ENCODE assay signal across 1 cellular context in the genomic region with DNA sequence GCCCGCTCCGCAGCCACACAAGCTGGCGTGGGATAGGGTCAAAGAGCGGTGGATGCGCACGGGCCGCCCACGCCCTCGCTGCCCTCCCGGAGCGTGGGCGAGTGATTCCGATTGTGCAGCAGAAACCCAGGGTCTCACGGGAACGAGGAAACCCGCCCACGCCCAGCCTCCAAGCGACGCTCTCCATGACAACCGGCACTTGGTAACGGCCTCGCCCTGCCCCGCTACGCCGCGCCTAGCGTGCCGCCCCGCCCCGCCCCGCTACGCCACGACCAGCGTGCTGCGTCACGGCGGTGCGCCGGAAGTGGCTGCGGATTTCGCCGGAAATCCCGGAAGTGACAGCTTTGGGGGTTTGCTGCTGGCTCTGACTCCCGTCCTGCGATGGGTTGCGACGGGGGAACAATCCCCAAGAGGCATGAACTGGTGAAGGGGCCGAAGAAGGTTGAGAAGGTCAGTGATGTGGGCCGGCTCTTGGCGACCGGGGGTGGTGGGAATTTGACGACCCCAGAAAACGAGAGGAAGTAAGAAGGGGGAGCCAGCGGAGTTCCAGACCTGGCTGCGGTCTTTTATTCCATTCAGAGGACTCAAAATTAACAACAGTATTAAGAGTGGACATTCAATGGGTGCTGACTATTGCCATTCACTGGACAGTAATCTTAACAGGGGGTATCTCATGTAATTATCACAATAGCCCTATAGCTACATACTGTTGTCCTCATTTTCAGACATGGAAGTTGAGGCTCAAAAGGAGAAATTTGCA.
A peak's percentile ranks its signal among the peaks of the same experiment; 100 is the strongest.
TF ChIP-seq lines count a peak whose summit lies in the region.

TSS of gene RTF2 (plus strand) at position 311 of the 760 bp plus-strand sequence. CDS start at position 382, 71 bp downstream.

TF ChIP-seq in HepG2, 621 proteins besides CTCF, POLR2A, EP300 and RAD21 (continued from another document and continues in another):
- TF ChIP-seq PRDM4 (CRISPR knock-in tag; IDR thresholded peaks at IDR 0.05; ENCODE audit: borderline replicate concordance) = no peak
- TF ChIP-seq, protein P1, sequence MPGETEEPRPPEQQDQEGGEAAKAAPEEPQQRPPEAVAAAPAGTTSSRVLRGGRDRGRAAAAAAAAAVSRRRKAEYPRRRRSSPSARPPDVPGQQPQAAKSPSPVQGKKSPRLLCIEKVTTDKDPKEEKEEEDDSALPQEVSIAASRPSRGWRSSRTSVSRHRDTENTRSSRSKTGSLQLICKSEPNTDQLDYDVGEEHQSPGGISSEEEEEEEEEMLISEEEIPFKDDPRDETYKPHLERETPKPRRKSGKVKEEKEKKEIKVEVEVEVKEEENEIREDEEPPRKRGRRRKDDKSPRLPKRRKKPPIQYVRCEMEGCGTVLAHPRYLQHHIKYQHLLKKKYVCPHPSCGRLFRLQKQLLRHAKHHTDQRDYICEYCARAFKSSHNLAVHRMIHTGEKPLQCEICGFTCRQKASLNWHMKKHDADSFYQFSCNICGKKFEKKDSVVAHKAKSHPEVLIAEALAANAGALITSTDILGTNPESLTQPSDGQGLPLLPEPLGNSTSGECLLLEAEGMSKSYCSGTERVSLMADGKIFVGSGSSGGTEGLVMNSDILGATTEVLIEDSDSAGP (CRISPR knock-in tag; IDR thresholded peaks at IDR 0.05; ENCODE audit: borderline replicate concordance) = peak; percentile 97
- TF ChIP-seq SRSF4 (IDR thresholded peaks at IDR 0.05; ENCODE audit: low read depth, low read length, poor library complexity, severe bottlenecking) = no peak
- TF ChIP-seq, protein P2, sequence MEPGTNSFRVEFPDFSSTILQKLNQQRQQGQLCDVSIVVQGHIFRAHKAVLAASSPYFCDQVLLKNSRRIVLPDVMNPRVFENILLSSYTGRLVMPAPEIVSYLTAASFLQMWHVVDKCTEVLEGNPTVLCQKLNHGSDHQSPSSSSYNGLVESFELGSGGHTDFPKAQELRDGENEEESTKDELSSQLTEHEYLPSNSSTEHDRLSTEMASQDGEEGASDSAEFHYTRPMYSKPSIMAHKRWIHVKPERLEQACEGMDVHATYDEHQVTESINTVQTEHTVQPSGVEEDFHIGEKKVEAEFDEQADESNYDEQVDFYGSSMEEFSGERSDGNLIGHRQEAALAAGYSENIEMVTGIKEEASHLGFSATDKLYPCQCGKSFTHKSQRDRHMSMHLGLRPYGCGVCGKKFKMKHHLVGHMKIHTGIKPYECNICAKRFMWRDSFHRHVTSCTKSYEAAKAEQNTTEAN (CRISPR knock-in tag; conservative IDR thresholded peaks at IDR 0.05) = peak; percentile 63; the same call in 1 of the 2 replicates
- TF ChIP-seq RBM22 (optimal IDR thresholded peaks at IDR 0.05; ENCODE audit: low read length) = peak; percentile 100
- no peak for TF ChIP-seq SUZ12 (IDR thresholded peaks at IDR 0.05; ENCODE audit: low read depth, low read length)
- TF ChIP-seq POGZ (CRISPR knock-in tag; IDR thresholded peaks at IDR 0.05) = peak; percentile 99
- no peak for TF ChIP-seq TOPORS (CRISPR knock-in tag; IDR thresholded peaks at IDR 0.05)
- TF ChIP-seq HIC2 (CRISPR knock-in tag; IDR thresholded peaks at IDR 0.05; ENCODE audit: low read depth) = peak; percentile 38; the same call in 1 of the 2 replicates
- TF ChIP-seq ZNF556 (CRISPR knock-in tag; IDR thresholded peaks at IDR 0.05; ENCODE audit: borderline replicate concordance) = peak; percentile 96
- TF ChIP-seq ZNF747 (CRISPR knock-in tag; IDR thresholded peaks at IDR 0.05; ENCODE audit: borderline replicate concordance) = peak; percentile 97
- no peak for TF ChIP-seq ZNF317 (CRISPR knock-in tag; IDR thresholded peaks at IDR 0.05)
- TF ChIP-seq, protein P3, sequence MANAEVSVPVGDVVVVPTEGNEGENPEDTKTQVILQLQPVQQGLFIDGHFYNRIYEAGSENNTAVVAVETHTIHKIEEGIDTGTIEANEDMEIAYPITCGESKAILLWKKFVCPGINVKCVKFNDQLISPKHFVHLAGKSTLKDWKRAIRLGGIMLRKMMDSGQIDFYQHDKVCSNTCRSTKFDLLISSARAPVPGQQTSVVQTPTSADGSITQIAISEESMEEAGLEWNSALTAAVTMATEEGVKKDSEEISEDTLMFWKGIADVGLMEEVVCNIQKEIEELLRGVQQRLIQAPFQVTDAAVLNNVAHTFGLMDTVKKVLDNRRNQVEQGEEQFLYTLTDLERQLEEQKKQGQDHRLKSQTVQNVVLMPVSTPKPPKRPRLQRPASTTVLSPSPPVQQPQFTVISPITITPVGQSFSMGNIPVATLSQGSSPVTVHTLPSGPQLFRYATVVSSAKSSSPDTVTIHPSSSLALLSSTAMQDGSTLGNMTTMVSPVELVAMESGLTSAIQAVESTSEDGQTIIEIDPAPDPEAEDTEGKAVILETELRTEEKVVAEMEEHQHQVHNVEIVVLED (CRISPR knock-in tag; IDR thresholded peaks at IDR 0.05; ENCODE audit: borderline replicate concordance) = peak; percentile 100
- TF ChIP-seq MXD4 (CRISPR knock-in tag; IDR thresholded peaks at IDR 0.05) = peak; percentile 95
- 0 out of 2 replicates have a peak, but pooled peaks have one; percentile 23 for TF ChIP-seq ZMYM2 (CRISPR knock-in tag; IDR thresholded peaks at IDR 0.05)
- TF ChIP-seq DMAP1 (CRISPR knock-in tag; IDR thresholded peaks at IDR 0.05) = peak; percentile 89
- TF ChIP-seq, protein P4, sequence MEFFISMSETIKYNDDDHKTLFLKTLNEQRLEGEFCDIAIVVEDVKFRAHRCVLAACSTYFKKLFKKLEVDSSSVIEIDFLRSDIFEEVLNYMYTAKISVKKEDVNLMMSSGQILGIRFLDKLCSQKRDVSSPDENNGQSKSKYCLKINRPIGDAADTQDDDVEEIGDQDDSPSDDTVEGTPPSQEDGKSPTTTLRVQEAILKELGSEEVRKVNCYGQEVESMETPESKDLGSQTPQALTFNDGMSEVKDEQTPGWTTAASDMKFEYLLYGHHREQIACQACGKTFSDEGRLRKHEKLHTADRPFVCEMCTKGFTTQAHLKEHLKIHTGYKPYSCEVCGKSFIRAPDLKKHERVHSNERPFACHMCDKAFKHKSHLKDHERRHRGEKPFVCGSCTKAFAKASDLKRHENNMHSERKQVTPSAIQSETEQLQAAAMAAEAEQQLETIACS (CRISPR knock-in tag; IDR thresholded peaks at IDR 0.05) = 0 out of 2 replicates have a peak, but pooled peaks have one; percentile 33
- peak; percentile 91 for TF ChIP-seq JDP2 (CRISPR knock-in tag; IDR thresholded peaks at IDR 0.05; ENCODE audit: borderline replicate concordance)
- peak; percentile 91 for TF ChIP-seq TAF1 (CRISPR knock-in tag; IDR thresholded peaks at IDR 0.05)
- peak; percentile 50; the same call in 1 of the 2 replicates for TF ChIP-seq ZNF362 (CRISPR knock-in tag; IDR thresholded peaks at IDR 0.05; ENCODE audit: borderline replicate concordance)
- no peak for TF ChIP-seq BRF2 (CRISPR knock-in tag; IDR thresholded peaks at IDR 0.05)
- TF ChIP-seq E2F1 (CRISPR knock-in tag; IDR thresholded peaks at IDR 0.05) = no peak; the same call in 1 of the 2 replicates
- TF ChIP-seq ZNF749 (CRISPR knock-in tag; IDR thresholded peaks at IDR 0.05; ENCODE audit: borderline replicate concordance) = peak; percentile 76; the same call in 1 of the 2 replicates
- no peak for TF ChIP-seq NFE2 (CRISPR knock-in tag; IDR thresholded peaks at IDR 0.05)
- TF ChIP-seq ZNF7 (CRISPR knock-in tag; IDR thresholded peaks at IDR 0.05) = no peak
- TF ChIP-seq ZBTB49 (CRISPR knock-in tag; IDR thresholded peaks at IDR 0.05; ENCODE audit: borderline replicate concordance) = no peak; the same call in 1 of the 2 replicates
- TF ChIP-seq NFE2L1 (CRISPR knock-in tag; IDR thresholded peaks at IDR 0.05; ENCODE audit: borderline replicate concordance) = peak; percentile 75; the same call in 1 of the 2 replicates
- peak; percentile 96 for TF ChIP-seq KLF9 (CRISPR knock-in tag; IDR thresholded peaks at IDR 0.05; ENCODE audit: low read depth)
- TF ChIP-seq MAFF (IDR thresholded peaks at IDR 0.05; ENCODE audit: low read depth, low read length) = no peak
